Comparison of ENCODE assay signal across 9 cellular contexts in the genomic region with DNA sequence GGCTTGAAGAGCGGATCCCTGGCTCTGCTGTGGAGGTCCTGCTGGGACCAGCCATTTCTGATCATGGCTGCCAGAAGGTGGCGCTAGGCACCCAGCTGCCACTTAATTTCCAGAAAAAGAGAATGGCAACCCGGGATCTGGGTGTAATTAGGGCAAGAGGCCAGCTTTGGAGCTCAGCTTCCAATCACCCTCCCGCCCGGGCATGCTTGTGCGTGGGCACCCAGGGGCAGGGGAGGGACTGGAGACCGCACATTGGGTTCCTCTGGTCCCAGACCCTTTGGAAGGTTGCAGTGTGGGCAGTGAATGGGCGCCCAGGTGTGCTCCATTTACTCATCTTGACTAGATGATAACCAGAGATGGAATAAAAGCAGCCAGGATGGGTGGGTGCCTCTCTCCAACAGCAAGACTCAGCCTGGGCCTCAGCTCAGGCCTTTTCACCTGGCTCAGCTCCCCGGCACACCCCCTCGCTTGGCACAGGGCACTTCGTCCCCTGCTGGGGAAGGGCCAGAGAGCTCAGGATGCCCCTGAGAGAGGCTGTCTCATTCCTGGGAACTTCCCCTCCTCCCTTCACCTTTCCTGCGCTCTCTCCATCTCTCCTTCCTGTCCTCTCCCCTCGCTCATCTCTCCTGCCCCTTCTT. TPM values are rescaled to one million over a fixed set of nuclear protein-coding genes. Genes with fewer than 3 reads are reported as not detected.
DNase-seq lines count a peak whose midpoint lies in the region; ATAC-seq and TF ChIP-seq lines count a peak whose summit lies in the region.
"Had no signal": no experiment of that assay in that cellular context is flagged by ENCODE, and none has a peak within 500 bp of the region (broad histone marks: within the 10 kb centered on the region; RNA-seq: fewer than 3 reads in every experiment).

No MANE protein-coding gene starts in this region.

- intact Hi-C loops in A673 (cut with micrococcal nuclease; ENCODE audit: unreplicated experiment) (loop anchor here (1.0 to 2.0 kb wide), 3 partner anchors 73 to 270 kb away; partner anchors contain the start of gene COL13A1), ovary (cut with DNase I) (loop anchor here (2.0 to 10.0 kb wide), 7 partner anchors 70 to 273 kb away; partner anchors contain the start of gene COL13A1 (in 1 of the 4))

- H3K36me3 ChIP-seq in A673 (ENCODE audit: insufficient read depth, low read length, poor library complexity, severe bottlenecking) (no peaks in the 10 kb centered on the region), ovary (no peaks in the 10 kb centered on the region)

- peak; percentile 91 for TF ChIP-seq CTCF in A673 (conservative IDR thresholded peaks at IDR 0.05; ENCODE audit: low read depth, low read length)
- TF ChIP-seq CTCF in GM10266 (IDR thresholded peaks at IDR 0.05; ENCODE audit: control insufficient read depth, insufficient read depth, low read depth, missing control alignments) = peak; percentile 77
- peak; percentile 91 for TF ChIP-seq CTCF in foreskin keratinocyte (conservative IDR thresholded peaks at IDR 0.05)
- peak in 2 of 3 donors; percentile 30 to 57 for TF ChIP-seq CTCF in ovary (IDR thresholded peaks at IDR 0.05)

- CTCF ChIA-PET in A673 (lab: Charles Lee) = interaction anchor here (0.6 to 1.1 kb wide), 6 partner anchors 16 to 270 kb away, joined by 3 to 10 read pairs (median 3); no protein-coding TSS in a partner anchor

- H3K9me3 ChIP-seq in A673 (ENCODE audit: low read depth, low read length, poor library complexity, severe bottlenecking) (no peaks in the 10 kb centered on the region), ovary (no peaks in the 10 kb centered on the region)

- H3K27ac ChIP-seq in A673 (ENCODE audit: low read depth, low read length, poor library complexity, severe bottlenecking) (no peak overlapping the region), foreskin keratinocyte (no peak overlapping the region), ovary (no peak overlapping the region)
- H3K27ac ChIP-seq: epithelial cell of prostate had no signal

- peak; percentile 6 for ATAC-seq in foreskin keratinocyte
- ATAC-seq in GM18907 (IDR thresholded peaks at IDR 0.05; ENCODE audit: unreplicated experiment) = no peak
- no peak for ATAC-seq in HG02571 (IDR thresholded peaks at IDR 0.05; ENCODE audit: unreplicated experiment)

- H3K27me3 ChIP-seq in A673 (replicated peaks; ENCODE audit: insufficient read depth, low read depth, low read length, poor library complexity) (no peaks in the 10 kb centered on the region), foreskin keratinocyte (peaks cover 20% of the 10 kb centered on the region), ovary (no peaks in the 10 kb centered on the region)

- TF ChIP-seq EP300 in ovary (IDR thresholded peaks at IDR 0.05) = no peak

- POLR2A ChIA-PET in A673 (lab: Charles Lee; ENCODE audit: low non-redundant PET) = no interaction called here

- H3K4me3 ChIP-seq in A673 (ENCODE audit: low read depth, low read length, poor library complexity, severe bottlenecking) (no peak overlapping the region), ovary (no peak overlapping the region)

- DNase-seq in A673 (ENCODE audit: low spot score) = peak; percentile 77
- peak; percentile 74 for DNase-seq in GM10266 (ENCODE audit: extremely low spot score)
- peak; percentile 16 for DNase-seq in NCI-H2081 treated with DMSO at 0.1 percent for 48 hours (lab: John Stamatoyannopoulos, UW)
- peak; percentile 42 for DNase-seq in activated T-cell treated with anti-CD3 and anti-CD28 coated beads, Interleukin-2, amount 50 U/mL, for 1 hour
- peak in 1 of 2 donors; percentile 40 for DNase-seq in foreskin keratinocyte
- peak; percentile 23 to 75 (median 40) for DNase-seq in ovary

- no TSS peak for BruUV-seq in A673 (replicated peaks; lab: Mats Ljungman, UMichigan)

- WGBS in ovary, 3 donors = 53 to 60% (median 55%) methylated on average over 13 of the region's 13 CpGs

- TF ChIP-seq POLR2A in ovary (IDR thresholded peaks at IDR 0.05) = no peak

- H3K4me1 ChIP-seq in A673 (ENCODE audit: insufficient read depth, low read length, poor library complexity, severe bottlenecking) (no peaks in the 10 kb centered on the region), foreskin keratinocyte (peaks cover 4% of the 10 kb centered on the region), ovary (ENCODE audit: insufficient read depth) (peaks cover 3% of the 10 kb centered on the region)

RNA-seq across cellular contexts. Expression of gene FAM241B, which starts 14.7 kb away (rescaled TPM):
- 4.2 and 5.2 TPM in 2 replicates for total RNA-seq in A673 (2021)
- 2.5 and 5.4 TPM in 2 replicates for total RNA-seq in foreskin keratinocyte
- 6.8 and 15.7 TPM in 2 replicates for polyA plus RNA-seq in foreskin keratinocyte
- total RNA-seq in ovary = 1 to 10 TPM; 1.4 to 3.1 (median 2.0) TPM
- polyA plus RNA-seq in ovary = 1 to 10 TPM; 1.2 to 3.0 TPM
